ENCODE assay signal across 13 cellular contexts in the genomic region with DNA sequence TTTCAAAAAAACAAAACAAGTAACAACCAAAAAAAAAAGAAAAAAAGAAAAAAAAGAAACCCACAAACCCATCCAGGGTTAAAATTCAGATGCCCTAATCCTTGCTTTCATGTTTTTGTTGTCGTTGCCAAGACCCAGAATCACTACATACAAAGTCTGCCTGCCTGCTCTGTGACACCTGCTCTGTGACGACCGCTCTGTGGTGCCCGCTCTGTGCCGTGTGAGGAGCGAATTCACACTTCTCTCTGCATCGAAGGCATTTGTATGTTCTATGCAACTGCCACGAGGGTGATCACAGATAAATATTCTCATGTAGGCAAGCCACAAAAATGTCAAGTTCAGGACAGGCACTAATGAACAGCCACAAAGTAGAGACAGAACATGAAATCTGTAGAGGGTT.
A peak's percentile ranks its signal among the peaks of the same experiment; 100 is the strongest.
DNase-seq lines count a peak whose midpoint lies in the region; FAIRE-seq and TF ChIP-seq lines count a peak whose summit lies in the region.
"Had no signal": no experiment of that assay in that cellular context is flagged by ENCODE, and none has a peak within 500 bp of the region (broad histone marks: within the 10 kb centered on the region; RNA-seq: fewer than 3 reads in every experiment).

No MANE protein-coding gene starts in this region.

- TF ChIP-seq CTCF in CD14-positive monocyte (IDR thresholded peaks at IDR 0.05) (no peak), SU-DHL-6 (IDR thresholded peaks at IDR 0.05; ENCODE audit: insufficient read depth, low read length, poor library complexity, severe bottlenecking) (no peak), mesothelial cell of epicardium (IDR thresholded peaks at IDR 0.05; ENCODE audit: unreplicated experiment) (no peak)

- H3K27me3 ChIP-seq in SU-DHL-6 (ENCODE audit: low read length), result no peaks in the 10 kb centered on the region

- DNase-seq in CD14-positive monocyte (ENCODE audit: low spot score) (no peak), GM19239 (ENCODE audit: insufficient read length, low spot score) (peak; percentile 39), mesothelial cell of epicardium (ENCODE audit: low spot score in 2 of 2, unreplicated experiment in 2 of 2) (no peak), NCI-H524 (lab: John Stamatoyannopoulos, UW) (no peak), NCI-H2107 treated with DMSO at 0.1 percent for 48 hours (lab: John Stamatoyannopoulos, UW; ENCODE audit: unreplicated experiment) (no peak), HCEC 1CT (no peak), GOT3 (lab: John Stamatoyannopoulos, UW) (no peak)
- DNase-seq: anterior cingulate cortex, left colon, T1000 had no signal

- H3K27ac Mint-ChIP-seq in CD14-positive monocyte (peak overlapping the region in 4 of 7 donors; percentile 42 to 86 (median 60)), mesothelial cell of epicardium (peak overlapping the region; percentile 59)

- H3K4me3 Mint-ChIP-seq in CD14-positive monocyte, result no peak overlapping the region
- no peak overlapping the region for H3K4me3 Mint-ChIP-seq in mesothelial cell of epicardium

- intact Hi-C loops in CD14-positive monocyte (cut with micrococcal nuclease), result no loop called here

- peak overlapping the region; percentile 96 for H3K27ac ChIP-seq in SU-DHL-6 (ENCODE audit: low read depth, low read length)
- H3K27ac ChIP-seq: C4-2B had no signal

- no peaks in the 10 kb centered on the region for H4K20me1 ChIP-seq in SU-DHL-6 (ENCODE audit: low read depth, low read length)

- no peak for FAIRE-seq in GM19239 (lab: Jason Lieb, UNC)
- FAIRE-seq: H54 had no signal

- H3K4me1 Mint-ChIP-seq in CD14-positive monocyte (peaks cover 27% of the 10 kb centered on the region), mesothelial cell of epicardium (peaks cover 5% of the 10 kb centered on the region)

- peaks cover 38 to 46% of the 10 kb centered on the region in 2 donors for H3K36me3 Mint-ChIP-seq in CD14-positive monocyte
- H3K36me3 Mint-ChIP-seq in mesothelial cell of epicardium, result peaks cover 46% of the 10 kb centered on the region

- H3K36me3 ChIP-seq in SU-DHL-6 (ENCODE audit: low read length), result peaks cover 7% of the 10 kb centered on the region; the same call in 1 of the 2 replicates

- peaks cover 76% of the 10 kb centered on the region for H3F3A ChIP-seq in SU-DHL-6 (ENCODE audit: insufficient read depth)

- peaks cover 24% of the 10 kb centered on the region for H3K79me2 ChIP-seq in SU-DHL-6 (ENCODE audit: insufficient read depth, low read length)

- H2AFZ ChIP-seq in SU-DHL-6 (ENCODE audit: low read depth, low read length, severe bottlenecking), result no peak overlapping the region

- H3K27me3 Mint-ChIP-seq in CD14-positive monocyte (ENCODE audit: low read depth in 3 of 3) (peaks cover 0 to 2% (median 0%) of the 10 kb centered on the region in 3 donors), mesothelial cell of epicardium (ENCODE audit: low read depth) (no peaks in the 10 kb centered on the region)

- H3K4me3 ChIP-seq in SU-DHL-6 (ENCODE audit: insufficient read depth, low read length, poor library complexity, severe bottlenecking), result no peak overlapping the region

- no peaks in the 10 kb centered on the region for H3K9me3 ChIP-seq in SU-DHL-6 (ENCODE audit: insufficient read depth, low read length)

- peak overlapping the region; percentile 42 for H3K9ac ChIP-seq in SU-DHL-6 (ENCODE audit: low read length)

- H3K9me3 Mint-ChIP-seq in CD14-positive monocyte (no peaks in the 10 kb centered on the region), mesothelial cell of epicardium (no peaks in the 10 kb centered on the region)

- H3K4me2 ChIP-seq in SU-DHL-6 (ENCODE audit: low read depth, low read length, poor library complexity, severe bottlenecking), result peak overlapping the region; percentile 63

- H3K9me2 ChIP-seq in SU-DHL-6 (replicated peaks; ENCODE audit: insufficient read depth, low read length), result no peaks in the 10 kb centered on the region
